Comparison of ENCODE assay signal across 16 cellular contexts in the genomic region with DNA sequence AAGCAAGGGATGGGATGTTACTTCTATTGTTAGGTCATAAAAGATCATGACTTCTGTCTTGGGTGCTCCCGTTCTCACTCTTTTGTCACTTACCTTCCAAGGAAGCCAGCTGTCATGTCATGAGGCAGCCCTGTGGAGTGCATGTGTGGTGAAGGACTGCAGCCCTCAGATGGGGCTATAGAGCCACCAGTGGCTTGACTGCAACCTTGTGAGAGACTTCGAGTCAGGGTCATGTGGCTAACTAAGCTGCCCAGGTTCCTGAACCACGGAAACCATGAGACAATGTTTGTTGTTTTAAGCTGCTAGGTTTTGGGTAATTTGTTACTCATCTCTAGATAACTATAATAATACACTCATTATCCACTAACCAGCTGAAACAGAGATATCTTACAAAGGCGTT.
A peak's percentile ranks its signal among the peaks of the same experiment; 100 is the strongest.
DNase-seq lines count a peak whose midpoint lies in the region; TF ChIP-seq lines count a peak whose summit lies in the region.
"Had no signal": no experiment of that assay in that cellular context is flagged by ENCODE, and none has a peak within 500 bp of the region (broad histone marks: within the 10 kb centered on the region; RNA-seq: fewer than 3 reads in every experiment).

No MANE protein-coding gene starts in this region.

- no peak overlapping the region for H4K8ac ChIP-seq in trophoblast cell (ENCODE audit: low read depth, low read length)

- no peaks in the 10 kb centered on the region for H3K79me1 ChIP-seq in trophoblast cell (ENCODE audit: low read length)

- H3K79me2 ChIP-seq in trophoblast cell (ENCODE audit: control insufficient read depth, insufficient read depth, low read length, poor library complexity), result no peaks in the 10 kb centered on the region

- H4K91ac ChIP-seq in trophoblast cell (ENCODE audit: low read depth, low read length), result no peak overlapping the region

- H2AFZ ChIP-seq in trophoblast cell (ENCODE audit: insufficient read depth, low read length, poor library complexity), result no peak overlapping the region

- H3K4me3 ChIP-seq in epithelial cell of esophagus (ENCODE audit: low read length), result no peak overlapping the region
- H3K4me3 ChIP-seq in trophoblast cell (ENCODE audit: low read depth, low read length), result no peak overlapping the region
- H3K4me3 ChIP-seq in adrenal gland, result no peak overlapping the region
- H3K4me3 ChIP-seq: coronary artery, mucosa of descending colon, ovary, suprapubic skin had no signal

- H3K14ac ChIP-seq in trophoblast cell (ENCODE audit: low read length), result no peak overlapping the region

- peak; percentile 76 for DNase-seq in NCI-H748 (lab: John Stamatoyannopoulos, UW; ENCODE audit: unreplicated experiment)
- no peak for DNase-seq in NCI-H748 treated with DMSO at 0.1 percent for 48 hours (lab: John Stamatoyannopoulos, UW)
- DNase-seq in NCI-H146 treated with DMSO at 0.1 percent for 48 hours (lab: John Stamatoyannopoulos, UW; ENCODE audit: unreplicated experiment), result peak; percentile 73
- DNase-seq in epithelial cell of esophagus (ENCODE audit: low read depth), result peak; percentile 29
- DNase-seq in trophoblast cell, result peak; percentile 37 to 51
- no peak for DNase-seq in amniotic stem cell (lab: John Stamatoyannopoulos, UW)
- no peak for DNase-seq in adrenal gland
- no peak for DNase-seq in NCI-H2029 treated with DMSO at 0.1 percent for 48 hours (lab: John Stamatoyannopoulos, UW)
- DNase-seq: activated CD4-positive, CD25-positive, alpha-beta regulatory T cell treated with anti-CD3 and anti-CD28 coated beads, Interleukin-2, amount 50 U/mL, for 72 hours; activated T-cell treated with anti-CD3 and anti-CD28 coated beads, Interleukin-2, amount 50 U/mL, for 24 hours; CD8-positive, alpha-beta memory T cell; mucosa of descending colon; ovary; T-helper 1 cell had no signal

- no peak overlapping the region for H2BK12ac ChIP-seq in trophoblast cell (ENCODE audit: low read length)

- H3K4me2 ChIP-seq in trophoblast cell (ENCODE audit: low read length), result no peak overlapping the region

- H2AK5ac ChIP-seq in trophoblast cell (ENCODE audit: low read length), result no peak overlapping the region

- no peak overlapping the region for H2BK120ac ChIP-seq in trophoblast cell (ENCODE audit: insufficient read depth, low read length, poor library complexity)

- H3K4ac ChIP-seq in trophoblast cell (ENCODE audit: low read depth, low read length), result no peak overlapping the region

- TF ChIP-seq CTCF in epithelial cell of esophagus (IDR thresholded peaks at IDR 0.05; ENCODE audit: insufficient read depth, low read depth, low read length, missing control alignments) (no peak), adrenal gland (IDR thresholded peaks at IDR 0.05) (no peak)

- no peak for TF ChIP-seq POLR2A in adrenal gland (IDR thresholded peaks at IDR 0.05)

- H2BK5ac ChIP-seq in trophoblast cell (ENCODE audit: low read depth, low read length, poor library complexity), result no peak overlapping the region

- H3K9ac ChIP-seq in trophoblast cell (ENCODE audit: low read length), result no peak overlapping the region

- H3K9me3 ChIP-seq in trophoblast cell (ENCODE audit: insufficient read depth, low read depth, low read length), result no peaks in the 10 kb centered on the region
- no peaks in the 10 kb centered on the region for H3K9me3 ChIP-seq in adrenal gland (replicated peaks in 1 of 3)
- H3K9me3 ChIP-seq: mucosa of descending colon, ovary, suprapubic skin had no signal

- H3K36me3 ChIP-seq in trophoblast cell (ENCODE audit: control insufficient read depth in 1 of 2, insufficient read depth in 2 of 2, low read length in 2 of 2), result no peaks in the 10 kb centered on the region
- H3K36me3 ChIP-seq in adrenal gland (replicated peaks in 1 of 2), result no peaks in the 10 kb centered on the region
- H3K36me3 ChIP-seq: ovary, suprapubic skin had no signal

- no peak overlapping the region for H3K18ac ChIP-seq in trophoblast cell (ENCODE audit: low read length)

- intact Hi-C loops in adrenal gland (cut with DNase I), result no loop called here

- H3K27ac ChIP-seq in trophoblast cell (ENCODE audit: low read depth, low read length) (no peak overlapping the region), adrenal gland (no peak overlapping the region)
- H3K27ac ChIP-seq: coronary artery, ovary, suprapubic skin had no signal

- no peak overlapping the region for H4K12ac ChIP-seq in trophoblast cell (ENCODE audit: low read depth, low read length)

- H3K27me3 ChIP-seq in trophoblast cell (ENCODE audit: insufficient read depth, low read length) (no peaks in the 10 kb centered on the region), adrenal gland (no peaks in the 10 kb centered on the region)
- H3K27me3 ChIP-seq: ovary, suprapubic skin had no signal

- no peak overlapping the region for H3K23ac ChIP-seq in trophoblast cell (ENCODE audit: low read length)

- WGBS in trophoblast cell (ENCODE audit: extremely low coverage, insufficient coverage, insufficient read length), result no CpG with 5 or more reads among the region's 4 CpGs
- 37 to 67% (median 53%) methylated on average over 4 of the region's 4 CpGs for WGBS in adrenal gland, 4 donors

- H3K4me1 ChIP-seq in trophoblast cell (ENCODE audit: control insufficient read depth in 1 of 2, insufficient read depth in 2 of 2, low read length in 2 of 2) (peaks cover 0 to 5% of the 10 kb centered on the region in 2 experiments), adrenal gland (replicated peaks in 1 of 2) (no peaks in the 10 kb centered on the region)
- H3K4me1 ChIP-seq: suprapubic skin had no signal

Comparison
In these comparisons a context has a peak if more than half of its experiments do, and no peak if none do; other contexts are left out.
1. DNase-seq: peak in NCI-H748 (single experiment), NCI-H146 treated with DMSO at 0.1 percent for 48 hours (single experiment), epithelial cell of esophagus (single experiment) and trophoblast cell (2 of 2); none in NCI-H748 treated with DMSO at 0.1 percent for 48 hours (single experiment), amniotic stem cell (single experiment), adrenal gland (0 of 7) and NCI-H2029 treated with DMSO at 0.1 percent for 48 hours (single experiment).